In the genomic region with DNA sequence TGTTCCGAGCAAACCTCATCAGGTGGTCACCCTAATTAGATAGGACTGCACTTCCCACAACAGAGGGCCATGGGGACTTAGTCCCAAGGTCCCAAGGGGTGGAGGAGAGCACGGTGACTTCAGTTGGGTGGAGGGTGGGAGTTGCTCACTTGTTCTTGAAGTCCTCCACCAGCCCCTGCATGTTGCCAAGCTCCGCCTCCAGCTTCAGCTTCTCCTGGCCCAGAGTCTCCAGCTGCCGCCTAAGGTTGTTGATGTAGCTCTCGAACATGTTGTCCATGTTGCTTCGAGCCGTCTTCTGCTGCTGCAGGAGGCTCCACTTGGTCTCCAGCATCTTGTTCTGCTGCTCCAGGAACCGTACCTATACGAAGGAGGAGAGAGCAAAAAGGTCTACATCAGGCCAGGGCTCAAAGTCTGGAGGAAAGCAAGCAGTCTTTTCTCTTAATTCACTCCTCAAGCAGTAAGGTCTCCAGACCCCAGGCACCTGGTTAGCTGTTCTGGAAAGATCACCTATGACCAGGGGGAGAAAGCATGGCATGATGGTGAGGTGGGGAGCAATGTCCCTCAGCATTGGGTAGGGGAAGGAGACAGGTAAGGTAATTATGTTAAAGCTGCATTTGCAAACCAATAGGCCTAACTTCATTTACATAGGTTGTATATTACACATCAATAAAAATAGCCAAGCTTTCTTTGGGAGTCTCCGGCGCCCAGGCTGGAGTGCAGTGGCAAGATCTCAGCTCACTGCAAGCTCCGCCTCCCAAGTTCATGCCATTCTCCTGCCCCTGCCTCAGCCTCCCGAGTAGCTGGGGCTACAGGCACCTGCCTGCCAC, we compare ENCODE assay signal across 1 cellular context.
TF ChIP-seq lines count a peak whose summit lies in the region.

No MANE protein-coding gene starts in this region.

TF ChIP-seq in H1, 55 proteins besides CTCF, POLR2A, EP300 and RAD21:
- TF ChIP-seq GTF2F1 (IDR thresholded peaks at IDR 0.05; ENCODE audit: borderline replicate concordance, low read depth, low read length) = no peak
- no peak for TF ChIP-seq RNF2 (IDR thresholded peaks at IDR 0.05; ENCODE audit: borderline replicate concordance, low read depth, low read length, missing control alignments, poor library complexity, severe bottlenecking)
- TF ChIP-seq RXRA (IDR thresholded peaks at IDR 0.05; ENCODE audit: insufficient read depth, low read depth, low read length) = no peak
- no peak for TF ChIP-seq CHD1 (IDR thresholded peaks at IDR 0.05; ENCODE audit: low read depth, low read length)
- TF ChIP-seq BCL11A (IDR thresholded peaks at IDR 0.05; ENCODE audit: low read depth in 2 of 2, low read length in 2 of 2) = no peak
- TF ChIP-seq SIRT6 (IDR thresholded peaks at IDR 0.05; ENCODE audit: low read length) = no peak
- TF ChIP-seq KDM1A (IDR thresholded peaks at IDR 0.05; ENCODE audit: borderline replicate concordance, low read length) = no peak
- no peak for TF ChIP-seq USF2 (IDR thresholded peaks at IDR 0.05; ENCODE audit: low read length)
- no peak for TF ChIP-seq CEBPB (IDR thresholded peaks at IDR 0.05; ENCODE audit: low read depth, low read length)
- no peak for TF ChIP-seq SAP30 (IDR thresholded peaks at IDR 0.05; ENCODE audit: insufficient read depth, insufficient replicate concordance, low read length)
- TF ChIP-seq CREB1 (IDR thresholded peaks at IDR 0.05) = no peak
- no peak for TF ChIP-seq SP1 (IDR thresholded peaks at IDR 0.05; ENCODE audit: low read depth, low read length)
- no peak for TF ChIP-seq MAX (IDR thresholded peaks at IDR 0.05)
- TF ChIP-seq KDM4A (IDR thresholded peaks at IDR 0.05; ENCODE audit: low read depth, low read length, severe bottlenecking) = no peak
- no peak for TF ChIP-seq GABPA (IDR thresholded peaks at IDR 0.05; ENCODE audit: borderline replicate concordance, insufficient read depth, low read length)
